In the genomic region with DNA sequence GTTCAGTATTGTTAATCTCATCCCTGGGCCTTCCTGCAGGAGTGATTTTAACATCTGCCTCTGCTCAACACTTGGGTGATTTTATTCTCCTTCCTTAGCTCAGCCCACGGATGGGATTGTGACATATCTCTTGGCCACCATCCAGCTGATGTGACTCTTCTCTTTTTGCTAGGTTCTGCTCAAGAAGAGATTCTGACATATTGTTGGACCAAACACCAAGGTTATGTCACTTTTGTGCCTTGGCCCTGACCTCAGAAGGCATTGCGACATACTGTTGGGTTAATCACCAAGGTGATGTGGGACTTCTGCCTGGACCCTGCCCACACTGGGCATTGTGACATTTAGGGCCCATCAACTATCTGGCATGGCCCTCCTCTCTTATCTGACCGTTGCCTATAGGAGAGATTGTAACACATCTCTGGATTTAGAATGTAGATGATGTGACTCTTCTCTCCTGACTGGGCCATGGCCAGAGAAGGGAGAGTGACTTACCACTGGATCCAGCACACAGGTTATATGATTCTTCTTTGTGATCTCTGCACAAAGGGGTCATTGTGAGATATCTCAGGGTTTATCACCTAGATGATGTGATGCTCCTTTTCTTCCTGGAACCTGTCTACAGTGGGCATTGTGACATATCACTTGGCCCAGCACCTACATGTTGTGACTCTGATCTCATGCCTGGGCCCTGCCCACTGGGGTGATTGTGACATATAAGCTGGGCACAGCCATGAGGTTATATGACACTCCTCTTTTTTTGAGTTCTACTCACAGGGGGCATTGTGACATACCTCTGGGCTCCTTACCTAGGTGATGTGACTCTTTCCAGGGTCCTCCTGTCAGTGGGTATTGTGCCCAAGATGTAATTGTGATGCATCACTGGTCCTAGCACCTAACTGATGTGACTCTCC, we compare ENCODE assay signal across 1 cellular context.
A peak's percentile ranks its signal among the peaks of the same experiment; 100 is the strongest.
TF ChIP-seq lines count a peak whose summit lies in the region.

No MANE protein-coding gene starts in this region.

TF ChIP-seq in K562, 482 proteins besides CTCF, POLR2A, EP300 and RAD21 (continued from another document and continues in another):
- TF ChIP-seq, protein P1, sequence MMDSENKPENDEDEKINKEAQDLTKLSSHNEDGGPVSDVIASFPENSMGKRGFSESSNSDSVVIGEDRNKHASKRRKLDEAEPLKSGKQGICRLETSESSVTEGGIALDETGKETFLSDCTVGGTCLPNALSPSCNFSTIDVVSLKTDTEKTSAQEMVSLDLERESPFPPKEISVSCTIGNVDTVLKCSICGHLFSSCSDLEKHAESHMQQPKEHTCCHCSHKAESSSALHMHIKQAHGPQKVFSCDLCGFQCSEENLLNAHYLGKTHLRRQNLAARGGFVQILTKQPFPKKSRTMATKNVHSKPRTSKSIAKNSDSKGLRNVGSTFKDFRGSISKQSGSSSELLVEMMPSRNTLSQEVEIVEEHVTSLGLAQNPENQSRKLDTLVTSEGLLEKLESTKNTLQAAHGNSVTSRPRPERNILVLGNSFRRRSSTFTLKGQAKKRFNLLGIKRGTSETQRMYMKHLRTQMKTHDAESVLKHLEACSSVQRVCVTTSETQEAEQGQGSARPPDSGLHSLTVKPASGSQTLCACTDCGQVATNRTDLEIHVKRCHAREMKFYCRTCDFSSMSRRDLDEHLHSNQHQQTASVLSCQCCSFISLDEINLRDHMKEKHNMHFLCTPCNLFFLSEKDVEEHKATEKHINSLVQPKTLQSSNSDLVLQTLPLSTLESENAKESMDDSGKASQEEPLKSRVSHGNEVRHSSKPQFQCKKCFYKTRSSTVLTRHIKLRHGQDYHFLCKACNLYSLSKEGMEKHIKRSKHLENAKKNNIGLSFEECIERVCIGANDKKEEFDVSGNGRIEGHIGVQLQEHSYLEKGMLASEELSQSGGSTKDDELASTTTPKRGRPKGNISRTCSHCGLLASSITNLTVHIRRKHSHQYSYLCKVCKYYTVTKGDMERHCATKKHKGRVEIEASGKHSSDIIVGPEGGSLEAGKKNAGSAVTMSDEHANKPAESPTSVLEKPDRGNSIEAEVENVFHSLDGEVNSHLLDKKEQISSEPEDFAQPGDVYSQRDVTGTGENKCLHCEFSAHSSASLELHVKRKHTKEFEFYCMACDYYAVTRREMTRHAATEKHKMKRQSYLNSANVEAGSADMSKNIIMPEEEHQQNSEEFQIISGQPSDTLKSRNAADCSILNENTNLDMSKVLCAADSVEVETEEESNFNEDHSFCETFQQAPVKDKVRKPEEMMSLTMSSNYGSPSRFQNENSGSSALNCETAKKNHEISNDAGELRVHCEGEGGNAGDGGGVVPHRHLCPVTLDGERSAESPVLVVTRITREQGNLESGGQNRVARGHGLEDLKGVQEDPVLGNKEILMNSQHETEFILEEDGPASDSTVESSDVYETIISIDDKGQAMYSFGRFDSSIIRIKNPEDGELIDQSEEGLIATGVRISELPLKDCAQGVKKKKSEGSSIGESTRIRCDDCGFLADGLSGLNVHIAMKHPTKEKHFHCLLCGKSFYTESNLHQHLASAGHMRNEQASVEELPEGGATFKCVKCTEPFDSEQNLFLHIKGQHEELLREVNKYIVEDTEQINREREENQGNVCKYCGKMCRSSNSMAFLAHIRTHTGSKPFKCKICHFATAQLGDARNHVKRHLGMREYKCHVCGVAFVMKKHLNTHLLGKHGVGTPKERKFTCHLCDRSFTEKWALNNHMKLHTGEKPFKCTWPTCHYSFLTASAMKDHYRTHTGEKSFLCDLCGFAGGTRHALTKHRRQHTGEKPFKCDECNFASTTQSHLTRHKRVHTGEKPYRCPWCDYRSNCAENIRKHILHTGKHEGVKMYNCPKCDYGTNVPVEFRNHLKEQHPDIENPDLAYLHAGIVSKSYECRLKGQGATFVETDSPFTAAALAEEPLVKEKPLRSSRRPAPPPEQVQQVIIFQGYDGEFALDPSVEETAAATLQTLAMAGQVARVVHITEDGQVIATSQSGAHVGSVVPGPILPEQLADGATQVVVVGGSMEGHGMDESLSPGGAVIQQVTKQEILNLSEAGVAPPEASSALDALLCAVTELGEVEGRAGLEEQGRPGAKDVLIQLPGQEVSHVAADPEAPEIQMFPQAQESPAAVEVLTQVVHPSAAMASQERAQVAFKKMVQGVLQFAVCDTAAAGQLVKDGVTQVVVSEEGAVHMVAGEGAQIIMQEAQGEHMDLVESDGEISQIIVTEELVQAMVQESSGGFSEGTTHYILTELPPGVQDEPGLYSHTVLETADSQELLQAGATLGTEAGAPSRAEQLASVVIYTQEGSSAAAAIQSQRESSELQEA (IDR thresholded peaks at IDR 0.05; ENCODE audit: low read depth) = no peak
- TF ChIP-seq NCOA1 (IDR thresholded peaks at IDR 0.05; ENCODE audit: low read depth) (peak; percentile 72; the same call in 1 of the 2 replicates), CXXC5 (CRISPR knock-in tag; IDR thresholded peaks at IDR 0.05) (peak; percentile 45; the same call in 1 of the 2 replicates), RBM22 (IDR thresholded peaks at IDR 0.05; ENCODE audit: low read depth, low read length, poor library complexity, severe bottlenecking) (no peak), ZNF165 (CRISPR knock-in tag; IDR thresholded peaks at IDR 0.05; ENCODE audit: borderline replicate concordance) (no peak), HLTF (IDR thresholded peaks at IDR 0.05) (no peak), WHSC1 (IDR thresholded peaks at IDR 0.05; ENCODE audit: low read length) (no peak), CHD4 (IDR thresholded peaks at IDR 0.05; ENCODE audit: insufficient read depth, insufficient replicate concordance, low read depth, low read length, poor library complexity, severe bottlenecking) (no peak), TRIM24 (IDR thresholded peaks at IDR 0.05) (peak; percentile 90 to 96), DACH1 (IDR thresholded peaks at IDR 0.05; ENCODE audit: partially characterized antibody) (peak; percentile 82), XRCC4 (IDR thresholded peaks at IDR 0.05; ENCODE audit: extremely low read depth, insufficient read depth, insufficient read length) (no peak), ZBTB17 (CRISPR knock-in tag; IDR thresholded peaks at IDR 0.05) (no peak), MEF2D (tag; conservative IDR thresholded peaks at IDR 0.05; ENCODE audit: low read depth) (peak; percentile 50), ZNF76 (CRISPR knock-in tag; IDR thresholded peaks at IDR 0.05; ENCODE audit: borderline replicate concordance) (no peak), SUPT5H (IDR thresholded peaks at IDR 0.05) (no peak), FOXM1 (IDR thresholded peaks at IDR 0.05; ENCODE audit: low read depth) (no peak), FOXM1 (CRISPR knock-in tag; IDR thresholded peaks at IDR 0.05; ENCODE audit: low read depth) (no peak), MIER1 (IDR thresholded peaks at IDR 0.05; ENCODE audit: low read depth) (no peak), TCF7L2 (IDR thresholded peaks at IDR 0.05; ENCODE audit: low read depth, low read length) (no peak), SMARCE1 (IDR thresholded peaks at IDR 0.05) (peak; percentile 81)
- TF ChIP-seq, protein P2, sequence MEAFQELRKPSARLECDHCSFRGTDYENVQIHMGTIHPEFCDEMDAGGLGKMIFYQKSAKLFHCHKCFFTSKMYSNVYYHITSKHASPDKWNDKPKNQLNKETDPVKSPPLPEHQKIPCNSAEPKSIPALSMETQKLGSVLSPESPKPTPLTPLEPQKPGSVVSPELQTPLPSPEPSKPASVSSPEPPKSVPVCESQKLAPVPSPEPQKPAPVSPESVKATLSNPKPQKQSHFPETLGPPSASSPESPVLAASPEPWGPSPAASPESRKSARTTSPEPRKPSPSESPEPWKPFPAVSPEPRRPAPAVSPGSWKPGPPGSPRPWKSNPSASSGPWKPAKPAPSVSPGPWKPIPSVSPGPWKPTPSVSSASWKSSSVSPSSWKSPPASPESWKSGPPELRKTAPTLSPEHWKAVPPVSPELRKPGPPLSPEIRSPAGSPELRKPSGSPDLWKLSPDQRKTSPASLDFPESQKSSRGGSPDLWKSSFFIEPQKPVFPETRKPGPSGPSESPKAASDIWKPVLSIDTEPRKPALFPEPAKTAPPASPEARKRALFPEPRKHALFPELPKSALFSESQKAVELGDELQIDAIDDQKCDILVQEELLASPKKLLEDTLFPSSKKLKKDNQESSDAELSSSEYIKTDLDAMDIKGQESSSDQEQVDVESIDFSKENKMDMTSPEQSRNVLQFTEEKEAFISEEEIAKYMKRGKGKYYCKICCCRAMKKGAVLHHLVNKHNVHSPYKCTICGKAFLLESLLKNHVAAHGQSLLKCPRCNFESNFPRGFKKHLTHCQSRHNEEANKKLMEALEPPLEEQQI (IDR thresholded peaks at IDR 0.05) = no peak
- TF ChIP-seq, protein P3, sequence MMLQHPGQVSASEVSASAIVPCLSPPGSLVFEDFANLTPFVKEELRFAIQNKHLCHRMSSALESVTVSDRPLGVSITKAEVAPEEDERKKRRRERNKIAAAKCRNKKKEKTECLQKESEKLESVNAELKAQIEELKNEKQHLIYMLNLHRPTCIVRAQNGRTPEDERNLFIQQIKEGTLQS (IDR thresholded peaks at IDR 0.05) = peak; percentile 91
- TF ChIP-seq, protein P3 (CRISPR knock-in tag; conservative IDR thresholded peaks at IDR 0.05) = 0 out of 2 replicates have a peak, but pooled peaks have one; percentile 16
- TF ChIP-seq, protein P4, sequence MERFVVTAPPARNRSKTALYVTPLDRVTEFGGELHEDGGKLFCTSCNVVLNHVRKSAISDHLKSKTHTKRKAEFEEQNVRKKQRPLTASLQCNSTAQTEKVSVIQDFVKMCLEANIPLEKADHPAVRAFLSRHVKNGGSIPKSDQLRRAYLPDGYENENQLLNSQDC (CRISPR knock-in tag; IDR thresholded peaks at IDR 0.05) = no peak
- TF ChIP-seq, protein P5, sequence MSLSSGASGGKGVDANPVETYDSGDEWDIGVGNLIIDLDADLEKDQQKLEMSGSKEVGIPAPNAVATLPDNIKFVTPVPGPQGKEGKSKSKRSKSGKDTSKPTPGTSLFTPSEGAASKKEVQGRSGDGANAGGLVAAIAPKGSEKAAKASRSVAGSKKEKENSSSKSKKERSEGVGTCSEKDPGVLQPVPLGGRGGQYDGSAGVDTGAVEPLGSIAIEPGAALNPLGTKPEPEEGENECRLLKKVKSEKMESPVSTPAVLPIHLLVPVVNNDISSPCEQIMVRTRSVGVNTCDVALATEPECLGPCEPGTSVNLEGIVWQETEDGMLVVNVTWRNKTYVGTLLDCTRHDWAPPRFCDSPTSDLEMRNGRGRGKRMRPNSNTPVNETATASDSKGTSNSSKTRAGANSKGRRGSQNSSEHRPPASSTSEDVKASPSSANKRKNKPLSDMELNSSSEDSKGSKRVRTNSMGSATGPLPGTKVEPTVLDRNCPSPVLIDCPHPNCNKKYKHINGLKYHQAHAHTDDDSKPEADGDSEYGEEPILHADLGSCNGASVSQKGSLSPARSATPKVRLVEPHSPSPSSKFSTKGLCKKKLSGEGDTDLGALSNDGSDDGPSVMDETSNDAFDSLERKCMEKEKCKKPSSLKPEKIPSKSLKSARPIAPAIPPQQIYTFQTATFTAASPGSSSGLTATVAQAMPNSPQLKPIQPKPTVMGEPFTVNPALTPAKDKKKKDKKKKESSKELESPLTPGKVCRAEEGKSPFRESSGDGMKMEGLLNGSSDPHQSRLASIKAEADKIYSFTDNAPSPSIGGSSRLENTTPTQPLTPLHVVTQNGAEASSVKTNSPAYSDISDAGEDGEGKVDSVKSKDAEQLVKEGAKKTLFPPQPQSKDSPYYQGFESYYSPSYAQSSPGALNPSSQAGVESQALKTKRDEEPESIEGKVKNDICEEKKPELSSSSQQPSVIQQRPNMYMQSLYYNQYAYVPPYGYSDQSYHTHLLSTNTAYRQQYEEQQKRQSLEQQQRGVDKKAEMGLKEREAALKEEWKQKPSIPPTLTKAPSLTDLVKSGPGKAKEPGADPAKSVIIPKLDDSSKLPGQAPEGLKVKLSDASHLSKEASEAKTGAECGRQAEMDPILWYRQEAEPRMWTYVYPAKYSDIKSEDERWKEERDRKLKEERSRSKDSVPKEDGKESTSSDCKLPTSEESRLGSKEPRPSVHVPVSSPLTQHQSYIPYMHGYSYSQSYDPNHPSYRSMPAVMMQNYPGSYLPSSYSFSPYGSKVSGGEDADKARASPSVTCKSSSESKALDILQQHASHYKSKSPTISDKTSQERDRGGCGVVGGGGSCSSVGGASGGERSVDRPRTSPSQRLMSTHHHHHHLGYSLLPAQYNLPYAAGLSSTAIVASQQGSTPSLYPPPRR (CRISPR knock-in tag; IDR thresholded peaks at IDR 0.05; ENCODE audit: borderline replicate concordance) = no peak
- TF ChIP-seq, protein P6, sequence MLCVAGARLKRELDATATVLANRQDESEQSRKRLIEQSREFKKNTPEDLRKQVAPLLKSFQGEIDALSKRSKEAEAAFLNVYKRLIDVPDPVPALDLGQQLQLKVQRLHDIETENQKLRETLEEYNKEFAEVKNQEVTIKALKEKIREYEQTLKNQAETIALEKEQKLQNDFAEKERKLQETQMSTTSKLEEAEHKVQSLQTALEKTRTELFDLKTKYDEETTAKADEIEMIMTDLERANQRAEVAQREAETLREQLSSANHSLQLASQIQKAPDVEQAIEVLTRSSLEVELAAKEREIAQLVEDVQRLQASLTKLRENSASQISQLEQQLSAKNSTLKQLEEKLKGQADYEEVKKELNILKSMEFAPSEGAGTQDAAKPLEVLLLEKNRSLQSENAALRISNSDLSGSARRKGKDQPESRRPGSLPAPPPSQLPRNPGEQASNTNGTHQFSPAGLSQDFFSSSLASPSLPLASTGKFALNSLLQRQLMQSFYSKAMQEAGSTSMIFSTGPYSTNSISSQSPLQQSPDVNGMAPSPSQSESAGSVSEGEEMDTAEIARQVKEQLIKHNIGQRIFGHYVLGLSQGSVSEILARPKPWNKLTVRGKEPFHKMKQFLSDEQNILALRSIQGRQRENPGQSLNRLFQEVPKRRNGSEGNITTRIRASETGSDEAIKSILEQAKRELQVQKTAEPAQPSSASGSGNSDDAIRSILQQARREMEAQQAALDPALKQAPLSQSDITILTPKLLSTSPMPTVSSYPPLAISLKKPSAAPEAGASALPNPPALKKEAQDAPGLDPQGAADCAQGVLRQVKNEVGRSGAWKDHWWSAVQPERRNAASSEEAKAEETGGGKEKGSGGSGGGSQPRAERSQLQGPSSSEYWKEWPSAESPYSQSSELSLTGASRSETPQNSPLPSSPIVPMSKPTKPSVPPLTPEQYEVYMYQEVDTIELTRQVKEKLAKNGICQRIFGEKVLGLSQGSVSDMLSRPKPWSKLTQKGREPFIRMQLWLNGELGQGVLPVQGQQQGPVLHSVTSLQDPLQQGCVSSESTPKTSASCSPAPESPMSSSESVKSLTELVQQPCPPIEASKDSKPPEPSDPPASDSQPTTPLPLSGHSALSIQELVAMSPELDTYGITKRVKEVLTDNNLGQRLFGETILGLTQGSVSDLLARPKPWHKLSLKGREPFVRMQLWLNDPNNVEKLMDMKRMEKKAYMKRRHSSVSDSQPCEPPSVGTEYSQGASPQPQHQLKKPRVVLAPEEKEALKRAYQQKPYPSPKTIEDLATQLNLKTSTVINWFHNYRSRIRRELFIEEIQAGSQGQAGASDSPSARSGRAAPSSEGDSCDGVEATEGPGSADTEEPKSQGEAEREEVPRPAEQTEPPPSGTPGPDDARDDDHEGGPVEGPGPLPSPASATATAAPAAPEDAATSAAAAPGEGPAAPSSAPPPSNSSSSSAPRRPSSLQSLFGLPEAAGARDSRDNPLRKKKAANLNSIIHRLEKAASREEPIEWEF (CRISPR knock-in tag; IDR thresholded peaks at IDR 0.05) = peak; percentile 46; the same call in 1 of the 2 replicates
